2 cellular contexts compared by ENCODE assay signal in the genomic region with DNA sequence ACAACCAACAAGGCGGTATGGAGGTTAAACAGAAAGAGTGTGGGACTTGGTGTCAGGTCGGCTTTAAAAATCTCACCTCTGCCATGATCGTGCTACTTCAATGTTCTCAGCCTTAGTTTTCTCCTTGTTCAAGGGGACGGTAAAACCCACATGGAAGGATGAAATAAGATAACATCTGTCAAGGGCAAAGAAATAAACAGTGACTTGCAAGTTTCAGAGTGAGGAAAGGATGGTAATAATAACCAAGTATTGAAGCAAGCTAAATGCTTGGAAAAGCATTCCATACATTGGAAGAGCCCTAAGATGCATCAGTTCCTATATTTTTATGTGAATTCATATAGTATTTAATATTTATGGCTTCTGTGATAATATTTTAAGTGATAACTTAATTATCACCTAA.
TF ChIP-seq lines count a peak whose summit lies in the region.

No MANE protein-coding gene starts in this region.

TF ChIP-seq in IMR-90, 13 proteins besides CTCF, POLR2A, EP300 and RAD21:
- TF ChIP-seq BHLHE40 (IDR thresholded peaks at IDR 0.05; ENCODE audit: low read depth, low read length) (no peak), RFX5 (IDR thresholded peaks at IDR 0.05; ENCODE audit: low read depth, low read length) (no peak), ELK1 (IDR thresholded peaks at IDR 0.05; ENCODE audit: borderline replicate concordance, low read depth, low read length) (no peak), MAFK (IDR thresholded peaks at IDR 0.05; ENCODE audit: low read depth, low read length) (no peak), NFE2L2 (IDR thresholded peaks at IDR 0.05; ENCODE audit: low read depth, low read length) (peak; percentile 35; the same call in 1 of the 2 replicates)

TF ChIP-seq in K562, 482 proteins besides CTCF, POLR2A, EP300 and RAD21:
- TF ChIP-seq NFE2L1 (tag; IDR thresholded peaks at IDR 0.05; ENCODE audit: borderline replicate concordance, low read depth): peak; percentile 42; the same call in 1 of the 2 replicates
- TF ChIP-seq C11orf30 (IDR thresholded peaks at IDR 0.05; ENCODE audit: low read depth): peak; percentile 62; the same call in 1 of the 2 replicates
- peak; percentile 72 for TF ChIP-seq NFE2 (IDR thresholded peaks at IDR 0.05; ENCODE audit: low read depth)
- peak; percentile 77 for TF ChIP-seq MAFG (tag; conservative IDR thresholded peaks at IDR 0.05)
- TF ChIP-seq ESRRA (IDR thresholded peaks at IDR 0.05; ENCODE audit: borderline replicate concordance, low read depth): peak; percentile 48; the same call in 1 of the 2 replicates
- no peak for TF ChIP-seq BRD9 (IDR thresholded peaks at IDR 0.05; ENCODE audit: low read depth, partially characterized antibody)
- no peak for TF ChIP-seq FOXP1 (CRISPR knock-in tag; IDR thresholded peaks at IDR 0.05)
- TF ChIP-seq LCOR (CRISPR knock-in tag; IDR thresholded peaks at IDR 0.05): no peak
- no peak for TF ChIP-seq AFF4 (CRISPR knock-in tag; IDR thresholded peaks at IDR 0.05)
TF ChIP-seq in K562: peak in this region for 5.
